8 cellular contexts compared by ENCODE assay signal in the genomic region with DNA sequence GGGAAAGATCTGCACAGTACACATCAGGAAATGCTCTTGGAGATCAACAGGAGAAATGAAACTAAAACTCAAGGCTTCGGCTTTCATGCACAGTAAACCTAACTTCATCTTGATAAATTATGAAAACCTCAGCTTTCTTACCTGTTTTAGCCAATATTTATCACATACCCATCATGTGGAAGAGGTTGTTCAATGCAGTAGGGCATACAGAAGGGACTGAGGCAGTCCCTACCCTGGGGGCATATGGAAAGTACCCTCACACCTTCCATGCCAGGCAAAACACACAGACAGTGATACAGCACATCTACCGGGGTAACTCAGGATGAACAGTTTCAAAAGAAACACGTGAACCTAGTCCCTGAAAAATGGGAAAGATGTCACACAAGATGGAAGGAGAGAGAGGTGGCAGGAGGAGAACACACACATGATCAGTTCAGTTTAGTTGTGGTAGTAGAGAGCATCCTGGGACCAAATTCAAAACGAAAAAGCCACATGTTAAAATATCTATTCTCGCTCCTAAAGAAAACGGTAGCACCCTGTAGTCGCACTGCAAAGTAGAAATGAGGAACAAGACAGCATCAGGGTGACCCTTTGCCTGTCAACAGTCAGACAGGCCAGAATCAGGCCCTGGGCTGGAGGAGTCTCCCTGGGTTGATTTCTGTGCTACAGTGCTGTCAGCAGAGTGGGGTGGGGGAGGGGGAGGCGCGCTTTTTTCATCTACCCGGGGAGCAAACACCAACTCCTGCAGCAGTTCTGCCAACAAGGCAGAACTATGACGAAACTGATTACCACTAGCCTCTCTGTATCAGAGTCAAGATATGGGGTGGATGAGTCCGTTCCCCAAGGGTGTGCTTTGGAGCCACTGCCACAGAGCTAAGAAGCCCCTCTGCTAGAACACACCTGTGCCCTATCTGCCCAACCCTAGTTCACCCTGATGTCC. TPM values are rescaled to one million over a fixed set of nuclear protein-coding genes. Genes with fewer than 3 reads are reported as not detected.
DNase-seq lines count a peak whose midpoint lies in the region; ATAC-seq and TF ChIP-seq lines count a peak whose summit lies in the region.

No MANE protein-coding gene starts in this region.

- no peak overlapping the region for H2AFZ ChIP-seq in parathyroid adenoma

- H3K27ac ChIP-seq in foreskin keratinocyte (peak overlapping the region; percentile 56), parathyroid adenoma (no peak overlapping the region)

- peak overlapping the region; percentile 95 for H3K4me2 ChIP-seq in parathyroid adenoma (ENCODE audit: low read length)

- H3K4me3 ChIP-seq in GM12875 (ENCODE audit: low read depth, low read length) (peak overlapping the region; percentile 92), parathyroid adenoma (ENCODE audit: low read depth, low read length) (peak overlapping the region; percentile 76)

- no peaks in the 10 kb centered on the region for H3K27me3 ChIP-seq in foreskin keratinocyte
- H3K27me3 ChIP-seq in parathyroid adenoma (ENCODE audit: control insufficient read depth, insufficient read depth, low read length) = no peaks in the 10 kb centered on the region

- no peaks in the 10 kb centered on the region for H3K36me3 ChIP-seq in parathyroid adenoma (ENCODE audit: control insufficient read depth, insufficient read depth, low read length)

- ATAC-seq in foreskin keratinocyte (no peak), HG02588 (IDR thresholded peaks at IDR 0.05; ENCODE audit: unreplicated experiment) (no peak), GM21528 (IDR thresholded peaks at IDR 0.05; ENCODE audit: low FRiP score, unreplicated experiment) (no peak), GM19035 (IDR thresholded peaks at IDR 0.05; ENCODE audit: unreplicated experiment) (no peak)

- DNase-seq in NCI-H2227 (lab: John Stamatoyannopoulos, UW; ENCODE audit: unreplicated experiment) (peak; percentile 35), foreskin keratinocyte (no peak)
- DNase-seq in activated CD8-positive, alpha-beta memory T cell treated with anti-CD3 and anti-CD28 coated beads, Interleukin-2, amount 50 U/mL, for 48 hours = peak; percentile 67

- H3K9me3 ChIP-seq in parathyroid adenoma (ENCODE audit: control insufficient read depth, low read length) = no peaks in the 10 kb centered on the region

- TF ChIP-seq CTCF in GM12875 (IDR thresholded peaks at IDR 0.05; ENCODE audit: borderline replicate concordance, insufficient read depth, low read depth, low read length) = no peak
- TF ChIP-seq CTCF in foreskin keratinocyte (conservative IDR thresholded peaks at IDR 0.05) = no peak
- TF ChIP-seq CTCF in parathyroid adenoma (IDR thresholded peaks at IDR 0.05) = no peak

- H3K9ac ChIP-seq in parathyroid adenoma = no peak overlapping the region

- peaks cover 16% of the 10 kb centered on the region for H3K4me1 ChIP-seq in foreskin keratinocyte
- no peaks in the 10 kb centered on the region for H3K4me1 ChIP-seq in parathyroid adenoma

- peaks cover 19% of the 10 kb centered on the region for H3K79me2 ChIP-seq in parathyroid adenoma

RNA-seq across cellular contexts. Expression of gene HIRA, which starts 1.3 kb away (rescaled TPM):
- 27.8 and 28.1 TPM in 2 replicates for total RNA-seq in foreskin keratinocyte
- 17.3 and 18.8 TPM in 2 replicates for polyA plus RNA-seq in foreskin keratinocyte

RNA-seq across cellular contexts. Expression of gene MRPL40, which starts 2.1 kb away (rescaled TPM):
- total RNA-seq in foreskin keratinocyte = 53.4 and 56.6 TPM in 2 replicates
- 63.8 and 69.4 TPM in 2 replicates for polyA plus RNA-seq in foreskin keratinocyte

RNA-seq across cellular contexts. Expression of gene C22orf39, which starts 17.3 kb away (rescaled TPM):
- 13.8 and 15.3 TPM in 2 replicates for total RNA-seq in foreskin keratinocyte
- polyA plus RNA-seq in foreskin keratinocyte = 14.8 and 15.1 TPM in 2 replicates

RNA-seq across cellular contexts. Expression of gene UFD1, which starts 48.8 kb away (rescaled TPM):
- total RNA-seq in foreskin keratinocyte = 86.9 and 95.5 TPM in 2 replicates
- polyA plus RNA-seq in foreskin keratinocyte = 122 and 131 TPM in 2 replicates

RNA-seq across cellular contexts. Expression of gene CDC45, which starts 49.5 kb away (rescaled TPM):
- total RNA-seq in foreskin keratinocyte = 38.2 and 39.8 TPM in 2 replicates
- polyA plus RNA-seq in foreskin keratinocyte = 37.8 and 43.1 TPM in 2 replicates

Comparison
In these comparisons a context has a peak if more than half of its experiments do, and no peak if none do; other contexts are left out.
1. DNase-seq: peak in NCI-H2227 (single experiment) and activated CD8-positive, alpha-beta memory T cell treated with anti-CD3 and anti-CD28 coated beads, Interleukin-2, amount 50 U/mL, for 48 hours (single experiment); none in foreskin keratinocyte (0 of 2).